ENCODE assay signal across 1 cellular context in the genomic region with DNA sequence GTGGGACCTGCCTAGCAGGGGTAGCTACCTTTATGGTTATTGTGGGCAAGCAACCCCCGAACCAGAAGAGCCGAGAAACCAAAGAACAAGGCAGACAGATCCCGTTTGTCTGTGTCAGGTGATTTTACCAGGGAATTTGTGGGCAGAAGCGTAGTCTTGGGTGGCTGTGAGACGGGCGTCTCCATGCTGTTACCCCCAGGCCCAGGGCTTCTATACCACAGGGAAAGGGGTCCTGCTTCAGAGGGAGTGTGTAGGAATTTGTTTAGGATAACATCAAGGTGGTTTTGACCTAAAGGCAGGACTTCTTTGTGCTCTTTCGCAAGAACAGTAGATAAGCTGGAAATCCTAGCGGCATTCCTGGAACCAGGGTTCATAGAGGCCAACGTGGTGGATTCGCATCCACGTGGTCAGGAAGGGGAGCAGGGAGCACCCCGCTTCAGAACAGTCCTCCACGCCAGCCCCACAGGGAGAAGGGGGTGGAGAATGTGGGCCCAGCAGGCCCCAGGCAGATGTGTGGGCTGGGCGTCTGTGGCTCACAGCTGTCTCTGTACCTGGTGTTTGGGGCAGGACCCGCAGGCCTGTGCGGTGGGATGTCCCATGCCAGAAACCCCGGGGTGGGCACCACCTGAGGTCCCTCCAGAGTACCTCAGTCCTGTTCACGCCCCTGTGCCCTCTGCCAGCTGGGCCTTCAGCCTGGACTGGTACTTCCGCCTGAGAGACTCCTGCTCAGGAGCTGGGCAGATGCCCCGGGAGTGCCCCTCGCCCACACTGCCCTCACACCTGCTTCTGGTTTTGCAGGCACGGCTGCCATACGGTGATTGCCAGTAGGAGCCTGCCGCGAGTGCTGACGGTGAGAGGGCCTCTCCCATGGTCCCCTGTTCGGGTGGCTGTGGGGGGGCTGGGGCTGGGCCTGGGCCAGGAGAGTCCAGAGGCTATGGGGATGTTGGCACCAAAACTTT.
TF ChIP-seq lines count a peak whose summit lies in the region.

No MANE protein-coding gene starts in this region.

TF ChIP-seq in HepG2, 621 proteins besides CTCF, POLR2A, EP300 and RAD21 (continued from another document and continues in another):
- TF ChIP-seq GFI1 (CRISPR knock-in tag; IDR thresholded peaks at IDR 0.05; ENCODE audit: borderline replicate concordance) (peak; percentile 90), SETDB1 (CRISPR knock-in tag; IDR thresholded peaks at IDR 0.05; ENCODE audit: borderline replicate concordance) (no peak), ZNF343 (CRISPR knock-in tag; IDR thresholded peaks at IDR 0.05) (peak; percentile 69; the same call in 1 of the 2 replicates), ZSCAN25 (CRISPR knock-in tag; IDR thresholded peaks at IDR 0.05) (0 out of 2 replicates have a peak, but pooled peaks have one; percentile 31), RFXANK (CRISPR knock-in tag; IDR thresholded peaks at IDR 0.05) (peak; percentile 53; the same call in 1 of the 2 replicates), CCAR2 (optimal IDR thresholded peaks at IDR 0.05; ENCODE audit: low read depth, low read length) (no peak), SIN3A (IDR thresholded peaks at IDR 0.05; ENCODE audit: borderline replicate concordance, low read depth, low read length) (peak; percentile 88; the same call in 1 of the 2 replicates), ZNF749 (CRISPR knock-in tag; IDR thresholded peaks at IDR 0.05; ENCODE audit: borderline replicate concordance) (peak; percentile 83; the same call in 1 of the 2 replicates), DMAP1 (CRISPR knock-in tag; IDR thresholded peaks at IDR 0.05) (peak; percentile 100), ZFP1 (CRISPR knock-in tag; IDR thresholded peaks at IDR 0.05) (peak; percentile 56; the same call in 1 of the 2 replicates), KDM5B (CRISPR knock-in tag; IDR thresholded peaks at IDR 0.05; ENCODE audit: borderline replicate concordance) (0 out of 2 replicates have a peak, but pooled peaks have one; percentile 32), ZNF101 (CRISPR knock-in tag; IDR thresholded peaks at IDR 0.05; ENCODE audit: borderline replicate concordance, low read depth) (0 out of 2 replicates have a peak, but pooled peaks have one; percentile 51), ZNF205 (CRISPR knock-in tag; IDR thresholded peaks at IDR 0.05) (peak; percentile 67; the same call in 1 of the 2 replicates), KDM2A (CRISPR knock-in tag; IDR thresholded peaks at IDR 0.05; ENCODE audit: borderline replicate concordance, low read depth) (peak; percentile 78), ZFP36L1 (CRISPR knock-in tag; IDR thresholded peaks at IDR 0.05) (peak; percentile 66), NFIC (IDR thresholded peaks at IDR 0.05; ENCODE audit: low read length) (peak; percentile 39; the same call in 1 of the 2 replicates), MXD4 (CRISPR knock-in tag; IDR thresholded peaks at IDR 0.05) (peak; percentile 91), AGO2 (optimal IDR thresholded peaks at IDR 0.05; ENCODE audit: low read depth, low read length) (peak; percentile 95), ZNF788 (CRISPR knock-in tag; IDR thresholded peaks at IDR 0.05; ENCODE audit: borderline replicate concordance) (peak; percentile 93), NPAS2 (CRISPR knock-in tag; IDR thresholded peaks at IDR 0.05; ENCODE audit: borderline replicate concordance) (no peak), KLF6 (CRISPR knock-in tag; IDR thresholded peaks at IDR 0.05) (peak; percentile 99), U2AF1 (optimal IDR thresholded peaks at IDR 0.05; ENCODE audit: low read depth, low read length) (no peak), ZNF292 (CRISPR knock-in tag; IDR thresholded peaks at IDR 0.05; ENCODE audit: borderline replicate concordance, low read depth) (no peak), TAF1 (CRISPR knock-in tag; IDR thresholded peaks at IDR 0.05) (peak; percentile 59), HNRNPL (IDR thresholded peaks at IDR 0.05; ENCODE audit: low read depth, low read length) (peak; percentile 98)
- TF ChIP-seq, protein P1, sequence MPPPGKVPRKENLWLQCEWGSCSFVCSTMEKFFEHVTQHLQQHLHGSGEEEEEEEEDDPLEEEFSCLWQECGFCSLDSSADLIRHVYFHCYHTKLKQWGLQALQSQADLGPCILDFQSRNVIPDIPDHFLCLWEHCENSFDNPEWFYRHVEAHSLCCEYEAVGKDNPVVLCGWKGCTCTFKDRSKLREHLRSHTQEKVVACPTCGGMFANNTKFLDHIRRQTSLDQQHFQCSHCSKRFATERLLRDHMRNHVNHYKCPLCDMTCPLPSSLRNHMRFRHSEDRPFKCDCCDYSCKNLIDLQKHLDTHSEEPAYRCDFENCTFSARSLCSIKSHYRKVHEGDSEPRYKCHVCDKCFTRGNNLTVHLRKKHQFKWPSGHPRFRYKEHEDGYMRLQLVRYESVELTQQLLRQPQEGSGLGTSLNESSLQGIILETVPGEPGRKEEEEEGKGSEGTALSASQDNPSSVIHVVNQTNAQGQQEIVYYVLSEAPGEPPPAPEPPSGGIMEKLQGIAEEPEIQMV (CRISPR knock-in tag; IDR thresholded peaks at IDR 0.05; ENCODE audit: low read depth): peak; percentile 79; the same call in 1 of the 2 replicates
- TF ChIP-seq, protein P2, sequence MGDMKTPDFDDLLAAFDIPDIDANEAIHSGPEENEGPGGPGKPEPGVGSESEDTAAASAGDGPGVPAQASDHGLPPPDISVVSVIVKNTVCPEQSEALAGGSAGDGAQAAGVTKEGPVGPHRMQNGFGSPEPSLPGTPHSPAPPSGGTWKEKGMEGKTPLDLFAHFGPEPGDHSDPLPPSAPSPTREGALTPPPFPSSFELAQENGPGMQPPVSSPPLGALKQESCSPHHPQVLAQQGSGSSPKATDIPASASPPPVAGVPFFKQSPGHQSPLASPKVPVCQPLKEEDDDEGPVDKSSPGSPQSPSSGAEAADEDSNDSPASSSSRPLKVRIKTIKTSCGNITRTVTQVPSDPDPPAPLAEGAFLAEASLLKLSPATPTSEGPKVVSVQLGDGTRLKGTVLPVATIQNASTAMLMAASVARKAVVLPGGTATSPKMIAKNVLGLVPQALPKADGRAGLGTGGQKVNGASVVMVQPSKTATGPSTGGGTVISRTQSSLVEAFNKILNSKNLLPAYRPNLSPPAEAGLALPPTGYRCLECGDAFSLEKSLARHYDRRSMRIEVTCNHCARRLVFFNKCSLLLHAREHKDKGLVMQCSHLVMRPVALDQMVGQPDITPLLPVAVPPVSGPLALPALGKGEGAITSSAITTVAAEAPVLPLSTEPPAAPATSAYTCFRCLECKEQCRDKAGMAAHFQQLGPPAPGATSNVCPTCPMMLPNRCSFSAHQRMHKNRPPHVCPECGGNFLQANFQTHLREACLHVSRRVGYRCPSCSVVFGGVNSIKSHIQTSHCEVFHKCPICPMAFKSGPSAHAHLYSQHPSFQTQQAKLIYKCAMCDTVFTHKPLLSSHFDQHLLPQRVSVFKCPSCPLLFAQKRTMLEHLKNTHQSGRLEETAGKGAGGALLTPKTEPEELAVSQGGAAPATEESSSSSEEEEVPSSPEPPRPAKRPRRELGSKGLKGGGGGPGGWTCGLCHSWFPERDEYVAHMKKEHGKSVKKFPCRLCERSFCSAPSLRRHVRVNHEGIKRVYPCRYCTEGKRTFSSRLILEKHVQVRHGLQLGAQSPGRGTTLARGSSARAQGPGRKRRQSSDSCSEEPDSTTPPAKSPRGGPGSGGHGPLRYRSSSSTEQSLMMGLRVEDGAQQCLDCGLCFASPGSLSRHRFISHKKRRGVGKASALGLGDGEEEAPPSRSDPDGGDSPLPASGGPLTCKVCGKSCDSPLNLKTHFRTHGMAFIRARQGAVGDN (CRISPR knock-in tag; IDR thresholded peaks at IDR 0.05): peak; percentile 90
- TF ChIP-seq, protein P3, sequence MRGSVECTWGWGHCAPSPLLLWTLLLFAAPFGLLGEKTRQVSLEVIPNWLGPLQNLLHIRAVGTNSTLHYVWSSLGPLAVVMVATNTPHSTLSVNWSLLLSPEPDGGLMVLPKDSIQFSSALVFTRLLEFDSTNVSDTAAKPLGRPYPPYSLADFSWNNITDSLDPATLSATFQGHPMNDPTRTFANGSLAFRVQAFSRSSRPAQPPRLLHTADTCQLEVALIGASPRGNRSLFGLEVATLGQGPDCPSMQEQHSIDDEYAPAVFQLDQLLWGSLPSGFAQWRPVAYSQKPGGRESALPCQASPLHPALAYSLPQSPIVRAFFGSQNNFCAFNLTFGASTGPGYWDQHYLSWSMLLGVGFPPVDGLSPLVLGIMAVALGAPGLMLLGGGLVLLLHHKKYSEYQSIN (CRISPR knock-in tag; IDR thresholded peaks at IDR 0.05; ENCODE audit: borderline replicate concordance): no peak
- TF ChIP-seq, protein P4, sequence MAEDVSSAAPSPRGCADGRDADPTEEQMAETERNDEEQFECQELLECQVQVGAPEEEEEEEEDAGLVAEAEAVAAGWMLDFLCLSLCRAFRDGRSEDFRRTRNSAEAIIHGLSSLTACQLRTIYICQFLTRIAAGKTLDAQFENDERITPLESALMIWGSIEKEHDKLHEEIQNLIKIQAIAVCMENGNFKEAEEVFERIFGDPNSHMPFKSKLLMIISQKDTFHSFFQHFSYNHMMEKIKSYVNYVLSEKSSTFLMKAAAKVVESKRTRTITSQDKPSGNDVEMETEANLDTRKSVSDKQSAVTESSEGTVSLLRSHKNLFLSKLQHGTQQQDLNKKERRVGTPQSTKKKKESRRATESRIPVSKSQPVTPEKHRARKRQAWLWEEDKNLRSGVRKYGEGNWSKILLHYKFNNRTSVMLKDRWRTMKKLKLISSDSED (CRISPR knock-in tag; IDR thresholded peaks at IDR 0.05): no peak
- TF ChIP-seq, protein P5, sequence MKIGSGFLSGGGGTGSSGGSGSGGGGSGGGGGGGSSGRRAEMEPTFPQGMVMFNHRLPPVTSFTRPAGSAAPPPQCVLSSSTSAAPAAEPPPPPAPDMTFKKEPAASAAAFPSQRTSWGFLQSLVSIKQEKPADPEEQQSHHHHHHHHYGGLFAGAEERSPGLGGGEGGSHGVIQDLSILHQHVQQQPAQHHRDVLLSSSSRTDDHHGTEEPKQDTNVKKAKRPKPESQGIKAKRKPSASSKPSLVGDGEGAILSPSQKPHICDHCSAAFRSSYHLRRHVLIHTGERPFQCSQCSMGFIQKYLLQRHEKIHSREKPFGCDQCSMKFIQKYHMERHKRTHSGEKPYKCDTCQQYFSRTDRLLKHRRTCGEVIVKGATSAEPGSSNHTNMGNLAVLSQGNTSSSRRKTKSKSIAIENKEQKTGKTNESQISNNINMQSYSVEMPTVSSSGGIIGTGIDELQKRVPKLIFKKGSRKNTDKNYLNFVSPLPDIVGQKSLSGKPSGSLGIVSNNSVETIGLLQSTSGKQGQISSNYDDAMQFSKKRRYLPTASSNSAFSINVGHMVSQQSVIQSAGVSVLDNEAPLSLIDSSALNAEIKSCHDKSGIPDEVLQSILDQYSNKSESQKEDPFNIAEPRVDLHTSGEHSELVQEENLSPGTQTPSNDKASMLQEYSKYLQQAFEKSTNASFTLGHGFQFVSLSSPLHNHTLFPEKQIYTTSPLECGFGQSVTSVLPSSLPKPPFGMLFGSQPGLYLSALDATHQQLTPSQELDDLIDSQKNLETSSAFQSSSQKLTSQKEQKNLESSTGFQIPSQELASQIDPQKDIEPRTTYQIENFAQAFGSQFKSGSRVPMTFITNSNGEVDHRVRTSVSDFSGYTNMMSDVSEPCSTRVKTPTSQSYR (CRISPR knock-in tag; IDR thresholded peaks at IDR 0.05; ENCODE audit: borderline replicate concordance): peak; percentile 77
- TF ChIP-seq, protein P6, sequence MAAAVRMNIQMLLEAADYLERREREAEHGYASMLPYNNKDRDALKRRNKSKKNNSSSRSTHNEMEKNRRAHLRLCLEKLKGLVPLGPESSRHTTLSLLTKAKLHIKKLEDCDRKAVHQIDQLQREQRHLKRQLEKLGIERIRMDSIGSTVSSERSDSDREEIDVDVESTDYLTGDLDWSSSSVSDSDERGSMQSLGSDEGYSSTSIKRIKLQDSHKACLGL (CRISPR knock-in tag; IDR thresholded peaks at IDR 0.05): no peak
- TF ChIP-seq, protein P7, sequence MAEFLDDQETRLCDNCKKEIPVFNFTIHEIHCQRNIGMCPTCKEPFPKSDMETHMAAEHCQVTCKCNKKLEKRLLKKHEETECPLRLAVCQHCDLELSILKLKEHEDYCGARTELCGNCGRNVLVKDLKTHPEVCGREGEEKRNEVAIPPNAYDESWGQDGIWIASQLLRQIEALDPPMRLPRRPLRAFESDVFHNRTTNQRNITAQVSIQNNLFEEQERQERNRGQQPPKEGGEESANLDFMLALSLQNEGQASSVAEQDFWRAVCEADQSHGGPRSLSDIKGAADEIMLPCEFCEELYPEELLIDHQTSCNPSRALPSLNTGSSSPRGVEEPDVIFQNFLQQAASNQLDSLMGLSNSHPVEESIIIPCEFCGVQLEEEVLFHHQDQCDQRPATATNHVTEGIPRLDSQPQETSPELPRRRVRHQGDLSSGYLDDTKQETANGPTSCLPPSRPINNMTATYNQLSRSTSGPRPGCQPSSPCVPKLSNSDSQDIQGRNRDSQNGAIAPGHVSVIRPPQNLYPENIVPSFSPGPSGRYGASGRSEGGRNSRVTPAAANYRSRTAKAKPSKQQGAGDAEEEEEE (CRISPR knock-in tag; IDR thresholded peaks at IDR 0.05; ENCODE audit: borderline replicate concordance): no peak
- TF ChIP-seq, protein P8, sequence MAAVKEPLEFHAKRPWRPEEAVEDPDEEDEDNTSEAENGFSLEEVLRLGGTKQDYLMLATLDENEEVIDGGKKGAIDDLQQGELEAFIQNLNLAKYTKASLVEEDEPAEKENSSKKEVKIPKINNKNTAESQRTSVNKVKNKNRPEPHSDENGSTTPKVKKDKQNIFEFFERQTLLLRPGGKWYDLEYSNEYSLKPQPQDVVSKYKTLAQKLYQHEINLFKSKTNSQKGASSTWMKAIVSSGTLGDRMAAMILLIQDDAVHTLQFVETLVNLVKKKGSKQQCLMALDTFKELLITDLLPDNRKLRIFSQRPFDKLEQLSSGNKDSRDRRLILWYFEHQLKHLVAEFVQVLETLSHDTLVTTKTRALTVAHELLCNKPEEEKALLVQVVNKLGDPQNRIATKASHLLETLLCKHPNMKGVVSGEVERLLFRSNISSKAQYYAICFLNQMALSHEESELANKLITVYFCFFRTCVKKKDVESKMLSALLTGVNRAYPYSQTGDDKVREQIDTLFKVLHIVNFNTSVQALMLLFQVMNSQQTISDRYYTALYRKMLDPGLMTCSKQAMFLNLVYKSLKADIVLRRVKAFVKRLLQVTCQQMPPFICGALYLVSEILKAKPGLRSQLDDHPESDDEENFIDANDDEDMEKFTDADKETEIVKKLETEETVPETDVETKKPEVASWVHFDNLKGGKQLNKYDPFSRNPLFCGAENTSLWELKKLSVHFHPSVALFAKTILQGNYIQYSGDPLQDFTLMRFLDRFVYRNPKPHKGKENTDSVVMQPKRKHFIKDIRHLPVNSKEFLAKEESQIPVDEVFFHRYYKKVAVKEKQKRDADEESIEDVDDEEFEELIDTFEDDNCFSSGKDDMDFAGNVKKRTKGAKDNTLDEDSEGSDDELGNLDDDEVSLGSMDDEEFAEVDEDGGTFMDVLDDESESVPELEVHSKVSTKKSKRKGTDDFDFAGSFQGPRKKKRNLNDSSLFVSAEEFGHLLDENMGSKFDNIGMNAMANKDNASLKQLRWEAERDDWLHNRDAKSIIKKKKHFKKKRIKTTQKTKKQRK (IDR thresholded peaks at IDR 0.05; ENCODE audit: low read length): no peak
